Comparison of ENCODE assay signal across 8 cellular contexts in the genomic region with DNA sequence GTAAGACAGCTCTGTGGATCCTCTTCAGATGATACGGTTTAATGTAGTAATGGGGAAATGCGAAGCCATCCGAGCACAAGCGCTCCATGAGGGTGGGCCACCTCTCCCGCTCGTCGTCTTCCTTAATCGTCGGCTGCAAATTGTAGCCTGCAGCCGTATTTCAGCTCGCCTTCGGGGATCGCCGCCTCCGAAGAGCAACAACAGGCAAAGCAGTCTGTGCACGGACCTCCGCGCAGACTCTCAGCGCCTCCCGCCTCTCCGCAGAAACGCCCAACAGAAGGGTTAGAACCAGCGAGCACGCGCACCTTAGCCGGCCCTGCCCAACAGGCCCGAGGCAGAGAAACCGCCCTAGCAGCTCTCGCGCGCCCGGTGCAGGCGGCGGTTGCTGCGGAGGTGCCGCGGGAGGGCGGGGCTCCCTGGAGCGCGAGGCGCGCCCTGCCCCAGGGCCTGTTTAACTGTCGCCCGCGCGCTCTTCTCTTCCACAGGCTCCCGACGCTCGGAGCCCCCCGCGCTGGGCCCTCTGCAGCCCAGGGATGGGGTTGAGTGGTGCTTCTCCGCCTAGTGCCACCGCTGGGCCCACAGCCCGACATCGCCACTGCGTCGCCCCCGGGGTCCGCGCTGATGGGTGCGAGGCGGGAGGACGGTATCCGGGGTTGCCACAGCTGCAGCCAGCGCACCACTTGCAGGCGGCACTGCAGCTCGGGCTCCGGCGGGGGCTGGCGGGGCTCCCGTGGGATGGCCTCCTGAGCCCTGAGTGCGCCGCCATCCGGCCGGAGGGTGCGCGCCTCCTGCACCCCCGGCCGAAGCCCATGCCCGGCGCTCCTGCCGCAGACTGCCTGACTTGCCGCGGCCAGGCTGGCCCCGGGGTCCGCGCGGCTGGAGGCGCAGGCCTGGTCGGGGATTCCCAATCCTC. TPM values are rescaled to one million over a fixed set of nuclear protein-coding genes. Genes with fewer than 3 reads are reported as not detected.
DNase-seq lines count a peak whose midpoint lies in the region; ATAC-seq and TF ChIP-seq lines count a peak whose summit lies in the region.
"Not testable (repeated sequence)": the region's sequence is repeated elsewhere in the genome, so short reads cannot be mapped to it uniquely, and the experiment has no call there.

Gene ANKRD36B, minus strand, starts transcription at position 280 of the 913 bp plus-strand sequence. Its CDS starts 192 bp downstream, at position 88.

- intact Hi-C loops in right cardiac atrium (cut with DNase I) = loop anchor here (5.0 to 10.0 kb wide), 2 partner anchors 105 to 107 kb away; no protein-coding TSS in a partner anchor
- intact Hi-C loops in stomach (cut with DNase I; ENCODE audit: low total_unique reads) = loop anchor here (10.0 kb wide), 1 partner anchor 105 kb away; no protein-coding TSS in a partner anchor

- not testable (repeated sequence) for TF ChIP-seq CTCF in parathyroid adenoma (IDR thresholded peaks at IDR 0.05); stomach (IDR thresholded peaks at IDR 0.05)

- TF ChIP-seq EP300 in stomach (IDR thresholded peaks at IDR 0.05) = not testable (repeated sequence)

- DNase-seq in EH (ENCODE audit: low read depth) = peak; percentile 79
- peak; percentile 32 to 55 for DNase-seq in activated CD4-positive, alpha-beta T cell treated with anti-CD3 and anti-CD28 coated beads for 24 hours (ENCODE audit: low read depth in 2 of 2)
- peak; percentile 1 to 86 for DNase-seq in T47D (ENCODE audit: low read depth in 1 of 2, low spot score in 1 of 2)
- DNase-seq in right cardiac atrium = peak; percentile 74 to 86 (median 74)
- DNase-seq in stomach = peak; percentile 86

- H3K4me2 ChIP-seq in parathyroid adenoma (ENCODE audit: low read length) = peak within 1 kb of the TSS; percentile 99

- H3K27ac ChIP-seq in HUES48 (ENCODE audit: low read depth, low read length) = not testable (repeated sequence)
- peak within 1 kb of the TSS; percentile 88 for H3K27ac ChIP-seq in right cardiac atrium (ENCODE audit: low read length)
- peak within 1 kb of the TSS; percentile 87 for H3K27ac ChIP-seq in parathyroid adenoma
- peak within 1 kb of the TSS; percentile 88 to 100 (median 96) for H3K27ac ChIP-seq in stomach

- peak within 1 kb of the TSS; percentile 97 for H2AFZ ChIP-seq in parathyroid adenoma

- not testable (repeated sequence) for H3K79me2 ChIP-seq in parathyroid adenoma

- whole genome bisulfite sequencing in right cardiac atrium = under 1% methylated on average over 45 of the region's 90 CpGs
- WGBS in stomach, 5 donors = 0 to 1% (median 0%) methylated on average over 21 to 45 of the region's 90 CpGs

- in situ Hi-C loops in T47D (cut with HindIII; ENCODE audit: low pct_unique_long_range_greater_than_20kb, low sequenced_read_pairs) = not testable (repeated sequence)

- H3K4me1 ChIP-seq in HUES48 (ENCODE audit: control insufficient read depth, insufficient read depth, low read length); right cardiac atrium (ENCODE audit: control insufficient read depth, insufficient read depth, low read length); parathyroid adenoma; stomach: not testable (repeated sequence)

- not testable (repeated sequence) for TF ChIP-seq POLR2A in stomach (IDR thresholded peaks at IDR 0.05)

- ATAC-seq in GM21737 (IDR thresholded peaks at IDR 0.05; ENCODE audit: unreplicated experiment) (peak; percentile 65), right cardiac atrium (peak; percentile 85)

- H3K9me3 ChIP-seq in HUES48 (ENCODE audit: control insufficient read depth, insufficient read depth, low read length); right cardiac atrium (ENCODE audit: control insufficient read depth, low read length); parathyroid adenoma (ENCODE audit: control insufficient read depth, low read length); stomach: not testable (repeated sequence)

- H3K36me3 ChIP-seq in HUES48 (ENCODE audit: control insufficient read depth, insufficient read depth, low read length); parathyroid adenoma (ENCODE audit: control insufficient read depth, insufficient read depth, low read length); stomach: not testable (repeated sequence)

- H3K4me3 ChIP-seq in HUES48 (ENCODE audit: low read depth, low read length) (peak within 1 kb of the TSS; percentile 74), right cardiac atrium (ENCODE audit: low read length) (peak within 1 kb of the TSS; percentile 86), parathyroid adenoma (ENCODE audit: low read depth, low read length) (peak within 1 kb of the TSS; percentile 73), stomach (peak within 1 kb of the TSS; percentile 57 to 72 (median 60))

- H3K9ac ChIP-seq in HUES48 (ENCODE audit: low read depth, low read length) (peak within 1 kb of the TSS; percentile 41; the same call in 1 of the 2 replicates), parathyroid adenoma (peak within 1 kb of the TSS; percentile 72)

- H3K27me3 ChIP-seq in HUES48 (ENCODE audit: control insufficient read depth, insufficient read depth, low read length); right cardiac atrium (ENCODE audit: control insufficient read depth, insufficient read depth); parathyroid adenoma (ENCODE audit: control insufficient read depth, insufficient read depth, low read length); stomach: not testable (repeated sequence)

RNA-seq across cellular contexts. Expression of gene ANKRD36B, which starts in this region (rescaled TPM):
- total RNA-seq in right cardiac atrium (1 to 10 TPM; 7.5 to 9.3 (median 8.8) TPM), stomach (100 to 1,000 TPM in 2 of 5 donors, 10 to 100 TPM in 3; 32.2 to 188 (median 91.4) TPM)
- polyA plus RNA-seq in right cardiac atrium (4.8 TPM), stomach (1 to 10 TPM; 8.7 to 8.9 (median 8.9) TPM)
